In the genomic region with DNA sequence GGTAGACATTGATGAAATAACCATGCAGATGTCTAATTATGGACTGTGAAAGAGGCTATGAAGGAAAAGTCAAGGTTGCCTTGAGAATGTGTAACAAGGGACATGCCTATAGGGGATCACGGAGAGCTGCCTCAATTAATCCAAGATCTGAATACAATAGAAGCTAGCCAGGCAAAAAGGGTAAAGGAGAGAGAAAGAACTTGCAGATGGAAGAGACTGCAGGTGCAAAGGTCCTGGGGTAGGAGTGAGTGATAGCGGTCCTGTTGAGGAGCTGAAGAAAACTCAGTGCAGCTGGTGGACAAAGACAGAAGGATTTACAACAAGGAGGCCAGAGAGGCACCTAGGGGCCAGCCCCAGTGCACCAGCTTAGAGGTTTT, we compare ENCODE assay signal across 13 cellular contexts. TPM values are rescaled to one million over a fixed set of nuclear protein-coding genes. Genes with fewer than 3 reads are reported as not detected.
DNase-seq lines count a peak whose midpoint lies in the region; ATAC-seq and TF ChIP-seq lines count a peak whose summit lies in the region.
"Had no signal": no experiment of that assay in that cellular context is flagged by ENCODE, and none has a peak within 500 bp of the region (broad histone marks: within the 10 kb centered on the region; RNA-seq: fewer than 3 reads in every experiment).

No MANE protein-coding gene starts in this region.

- no peak for TF ChIP-seq CTCF in SK-N-SH (IDR thresholded peaks at IDR 0.05)
- no peak for TF ChIP-seq CTCF in PC-3 (conservative IDR thresholded peaks at IDR 0.05; ENCODE audit: low read depth, low read length)
- no peak for TF ChIP-seq CTCF in colonic mucosa (IDR thresholded peaks at IDR 0.05)
- TF ChIP-seq CTCF in sigmoid colon (IDR thresholded peaks at IDR 0.05) = no peak
- TF ChIP-seq CTCF in prostate gland (IDR thresholded peaks at IDR 0.05) = no peak

- H3K9ac ChIP-seq in SK-N-SH = peak overlapping the region; percentile 24; the same call in 1 of the 2 replicates
- peak overlapping the region; percentile 80 for H3K9ac ChIP-seq in PC-3 (ENCODE audit: low read length)
- no peak overlapping the region for H3K9ac ChIP-seq in colonic mucosa (ENCODE audit: low read depth in 2 of 2, low read length in 2 of 2)

- BruUV-seq in PC-3 (replicated peaks; lab: Mats Ljungman, UMichigan) = TSS peak; percentile 61

- TF ChIP-seq EP300 in SK-N-SH (IDR thresholded peaks at IDR 0.05; ENCODE audit: borderline replicate concordance in 1 of 2, low read depth in 1 of 2, low read length in 1 of 2) = no peak
- TF ChIP-seq EP300 in sigmoid colon (IDR thresholded peaks at IDR 0.05) = no peak

- H3K36me3 ChIP-seq in SK-N-SH (replicated peaks in 1 of 2; ENCODE audit: control insufficient read depth in 1 of 2, insufficient read depth in 2 of 2, low read length in 1 of 2) (no peaks in the 10 kb centered on the region), PC-3 (ENCODE audit: low read depth, low read length) (no peaks in the 10 kb centered on the region), colonic mucosa (no peaks in the 10 kb centered on the region), sigmoid colon (no peaks in the 10 kb centered on the region), prostate gland (no peaks in the 10 kb centered on the region)

- H3K4me1 ChIP-seq in SK-N-SH (ENCODE audit: control insufficient read depth in 1 of 2, insufficient read depth in 2 of 2, low read depth in 1 of 2, low read length in 1 of 2) (peaks cover 8 to 18% of the 10 kb centered on the region in 2 experiments; a peak in 3 of 4 replicates), PC-3 (ENCODE audit: insufficient read depth, low read length) (peaks cover 82% of the 10 kb centered on the region), colonic mucosa (peaks cover 18% of the 10 kb centered on the region), sigmoid colon (peaks cover 0 to 2% (median under 1%) of the 10 kb centered on the region in 4 donors), prostate gland (replicated peaks) (no peaks in the 10 kb centered on the region)

- H3K9me3 ChIP-seq in SK-N-SH (no peaks in the 10 kb centered on the region), PC-3 (ENCODE audit: low read length) (no peaks in the 10 kb centered on the region), colonic mucosa (no peaks in the 10 kb centered on the region), sigmoid colon (no peaks in the 10 kb centered on the region), prostate gland (no peaks in the 10 kb centered on the region)

- no peak for ATAC-seq in SK-N-SH treated with all-trans-retinoic acid at 6 μM for 48 hours
- ATAC-seq in PC-3 = no peak

- H3K4me3 ChIP-seq in SK-N-SH (ENCODE audit: low read depth in 2 of 2, low read length in 1 of 2) (no peak overlapping the region), PC-3 (ENCODE audit: low read length) (peak overlapping the region; percentile 4; the same call in 1 of the 2 replicates), colonic mucosa (no peak overlapping the region), sigmoid colon (no peak overlapping the region), prostate gland (no peak overlapping the region)

- H3K79me2 ChIP-seq in SK-N-SH (ENCODE audit: insufficient read depth) (no peaks in the 10 kb centered on the region), PC-3 (ENCODE audit: low read length) (peaks cover 9% of the 10 kb centered on the region)

- POLR2A ChIA-PET in SK-N-SH (lab: Yijun Ruan, JAX) = no interaction called here
- POLR2A ChIA-PET in PC-3 (lab: Charles Lee; ENCODE audit: unreplicated experiment) = interaction anchor here (0.7 to 0.9 kb wide), 2 partner anchors 27 to 41 kb away, joined by 3 to 12 read pairs; no protein-coding TSS in a partner anchor

- WGBS in SK-N-SH (ENCODE audit: low lambda C conversion rate) = 90% methylated on average over 2 of the region's 2 CpGs
- WGBS in sigmoid colon, 2 donors = 75 to 77% methylated on average over 2 of the region's 2 CpGs
- 90% methylated on average over 2 of the region's 2 CpGs for WGBS in prostate gland

- no peak for TF ChIP-seq RAD21 in SK-N-SH (IDR thresholded peaks at IDR 0.05; ENCODE audit: low read length)

- H2AFZ ChIP-seq in SK-N-SH (ENCODE audit: low read depth) = no peak overlapping the region
- no peak overlapping the region for H2AFZ ChIP-seq in PC-3 (ENCODE audit: low read length)

- no peak for TF ChIP-seq POLR2A in sigmoid colon (IDR thresholded peaks at IDR 0.05)
- no peak for TF ChIP-seq POLR2A in prostate gland (IDR thresholded peaks at IDR 0.05)

- H3K4me2 ChIP-seq in SK-N-SH = peak overlapping the region; percentile 34; the same call in 1 of the 2 replicates
- H3K4me2 ChIP-seq in PC-3 (ENCODE audit: low read length) = peak overlapping the region; percentile 66

- H3K27me3 ChIP-seq in SK-N-SH (ENCODE audit: insufficient read depth) = no peaks in the 10 kb centered on the region
- H3K27me3 ChIP-seq in PC-3 (ENCODE audit: low read length) = no peaks in the 10 kb centered on the region
- H3K27me3 ChIP-seq in colonic mucosa = no peaks in the 10 kb centered on the region
- no peaks in the 10 kb centered on the region for H3K27me3 ChIP-seq in sigmoid colon
- H3K27me3 ChIP-seq in prostate gland (replicated peaks; ENCODE audit: insufficient read depth) = no peaks in the 10 kb centered on the region

- CTCF ChIA-PET in SK-N-SH (lab: Yijun Ruan, JAX) = interaction anchor here (0.9 to 2.5 kb wide), 5 partner anchors 15 to 43 kb away, joined by 3 to 8 read pairs (median 6); no protein-coding TSS in a partner anchor
- CTCF ChIA-PET in PC-3 (lab: Charles Lee) = interaction anchor here (0.6 kb wide), 1 partner anchor 131 kb away, joined by 5 read pairs; no protein-coding TSS in a partner anchor

- H4K20me1 ChIP-seq in SK-N-SH (ENCODE audit: insufficient read depth) = no peaks in the 10 kb centered on the region
- no peaks in the 10 kb centered on the region for H4K20me1 ChIP-seq in PC-3 (ENCODE audit: low read length)

- peaks cover 22% of the 10 kb centered on the region for H3F3A ChIP-seq in SK-N-SH (replicated peaks; ENCODE audit: insufficient read depth)
- peaks cover 15% of the 10 kb centered on the region for H3F3A ChIP-seq in PC-3 (ENCODE audit: low read length, unreplicated experiment)

- no peaks in the 10 kb centered on the region for H3K9me2 ChIP-seq in SK-N-SH
- H3K9me2 ChIP-seq in PC-3 (replicated peaks; ENCODE audit: low read length) = no peaks in the 10 kb centered on the region

- intact Hi-C loops in PC-3 (cut with micrococcal nuclease) (loop anchor here (2.0 kb wide), 1 partner anchor 18 kb away; no protein-coding TSS in a partner anchor), colonic mucosa (cut with DNase I) (no loop called here), sigmoid colon (cut with DNase I) (no loop called here), prostate gland (cut with DNase I) (no loop called here)

- no peak for DNase-seq in SK-N-SH
- no peak for DNase-seq in PC-3
- DNase-seq in colonic mucosa = no peak
- DNase-seq in sigmoid colon = peak; percentile 12
- no peak for DNase-seq in retina
- no peak for DNase-seq in stimulated activated CD8-positive, alpha-beta memory T cell treated with anti-CD3 and anti-CD28 coated beads, Interleukin-4, amount 100 ng/mL, for 48 hours
- no peak for DNase-seq in prostate gland (ENCODE audit: low spot score)
- DNase-seq: glutamatergic neuron, left ventricle myocardium superior, NCI-H1694 treated with DMSO at 0.1 percent for 48 hours had no signal

- peak overlapping the region in 1 of 2 experiments; percentile 42; a peak in 2 of 4 replicates for H3K27ac ChIP-seq in SK-N-SH (ENCODE audit: low read depth in 2 of 2, low read length in 1 of 2)
- H3K27ac ChIP-seq in PC-3 (ENCODE audit: low read length) = peak overlapping the region; percentile 100
- H3K27ac ChIP-seq in colonic mucosa = peak overlapping the region; percentile 14
- H3K27ac ChIP-seq in sigmoid colon = no peak overlapping the region
- H3K27ac ChIP-seq in prostate gland = no peak overlapping the region
- H3K27ac ChIP-seq: 22Rv1 had no signal

TF ChIP-seq in SK-N-SH, 30 proteins besides CTCF, POLR2A, EP300 and RAD21 (continues in another document):
- TF ChIP-seq GABPA (IDR thresholded peaks at IDR 0.05; ENCODE audit: low read depth) (no peak), NRF1 (IDR thresholded peaks at IDR 0.05; ENCODE audit: low read depth, low read length) (no peak), TCF12 (IDR thresholded peaks at IDR 0.05) (no peak), POLR2AphosphoS5 (IDR thresholded peaks at IDR 0.05; ENCODE audit: low read depth, low read length) (no peak), GATA2 (CRISPR knock-in tag; IDR thresholded peaks at IDR 0.05) (no peak), SIN3A (IDR thresholded peaks at IDR 0.05; ENCODE audit: borderline replicate concordance, low read depth, low read length) (no peak)
- TF ChIP-seq, protein P1, sequence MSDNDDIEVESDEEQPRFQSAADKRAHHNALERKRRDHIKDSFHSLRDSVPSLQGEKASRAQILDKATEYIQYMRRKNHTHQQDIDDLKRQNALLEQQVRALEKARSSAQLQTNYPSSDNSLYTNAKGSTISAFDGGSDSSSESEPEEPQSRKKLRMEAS (IDR thresholded peaks at IDR 0.05; ENCODE audit: low read depth) = no peak

TF ChIP-seq in SK-N-SH treated with all-trans-retinoic acid at 6 μM for 48 hours, 23 proteins besides CTCF, POLR2A, EP300 and RAD21 (continues in another document):
- TF ChIP-seq ZFP3 (CRISPR knock-in tag; IDR thresholded peaks at IDR 0.05) (no peak), ZNF8 (CRISPR knock-in tag; IDR thresholded peaks at IDR 0.05) (no peak), ESRRG (CRISPR knock-in tag; IDR thresholded peaks at IDR 0.05) (no peak), TCF4 (CRISPR knock-in tag; IDR thresholded peaks at IDR 0.05; ENCODE audit: borderline replicate concordance) (no peak), ZNF565 (CRISPR knock-in tag; conservative IDR thresholded peaks at IDR 0.05; ENCODE audit: low read depth) (no peak)

RNA-seq across cellular contexts. Expression of gene TNS4, which starts 15.9 kb away (rescaled TPM):
- polyA plus RNA-seq in SK-N-SH (2012; rRNA removed) = not detected in 2 replicates
- 0.01 TPM in 1 of 2 replicates, not detected in the other for polyA plus RNA-seq in SK-N-SH (2012; cell fraction: cytosol; rRNA removed)
- polyA plus RNA-seq in SK-N-SH (2012; cell fraction: nucleus; rRNA removed) = 0.02 TPM in 1 of 2 replicates, not detected in the other
- total RNA-seq in PC-3 (2014; rRNA removed) = 127 and 128 TPM in 2 replicates
- 10 to 100 TPM in 1 of 2 donors, 1 to 10 TPM in 1; 8.8 to 20.4 TPM for total RNA-seq in colonic mucosa
- not detected for total RNA-seq in sigmoid colon
- polyA plus RNA-seq in sigmoid colon = 1 to 10 TPM; 1.2 to 6.9 (median 1.8) TPM
- 10 to 100 TPM; 51.3 to 56.1 TPM for total RNA-seq in prostate gland
- total RNA-seq: left ventricle myocardium superior had no signal

RNA-seq across cellular contexts. Expression of gene CCR7, which starts 48.0 kb away (rescaled TPM):
- polyA plus RNA-seq in SK-N-SH (2012; rRNA removed) = not detected in 2 replicates
- polyA plus RNA-seq in SK-N-SH (2012; cell fraction: cytosol; rRNA removed) = 0.03 and 0.05 TPM in 2 replicates
- 0.02 TPM in 1 of 2 replicates, not detected in the other for polyA plus RNA-seq in SK-N-SH (2012; cell fraction: nucleus; rRNA removed)
- 0.12 TPM in 1 of 2 replicates, not detected in the other for total RNA-seq in PC-3 (2014; rRNA removed)
- 1 to 10 TPM in 1 of 2 donors, under 1 TPM in 1; 0.72 to 1.9 TPM for total RNA-seq in colonic mucosa
- not detected for total RNA-seq in sigmoid colon
- 10 to 100 TPM in 1 of 3 donors, not detected in 2; 73.5 TPM for polyA plus RNA-seq in sigmoid colon
- under 1 TPM in 1 of 2 donors, not detected in 1; 0.40 TPM for total RNA-seq in prostate gland
- total RNA-seq: Daoy had no signal

Comparison
In these comparisons a context has a peak if more than half of its experiments do, and no peak if none do; other contexts are left out.
1. H3K27ac ChIP-seq: peak in PC-3 (single experiment) and colonic mucosa (single experiment); none in sigmoid colon (0 of 4) and prostate gland (0 of 2).
2. H3K9ac ChIP-seq: peak in SK-N-SH (single experiment) and PC-3 (single experiment); none in colonic mucosa (0 of 2).
3. RNA of gene TNS4, which starts 15.9 kb away (total RNA-seq): 127 to 128 TPM in PC-3, 51.3 to 56.1 TPM in prostate gland and 8.8 to 20.4 TPM in colonic mucosa; not detected in sigmoid colon; every median in the first group is over 4 times any median in the second.